In genomic region chr10:75029420-75029819, GRCh38 we compare ENCODE assay signal across 18 cellular contexts.
DNase-seq lines count a peak whose midpoint lies in the region; ATAC-seq and TF ChIP-seq lines count a peak whose summit lies in the region.
"Had no signal": no experiment of that assay in that cellular context is flagged by ENCODE, and none has a peak within 500 bp of the region (broad histone marks: within the 10 kb centered on the region; RNA-seq: fewer than 3 reads in every experiment).

No MANE protein-coding gene starts in this region.

- H3K36me3 Mint-ChIP-seq in activated naive CD4-positive, alpha-beta T cell treated with anti-CD3 and anti-CD28 coated beads, Interleukin-2, amount 50 U/mL, for 72 hours: peaks cover 9 to 20% of the 10 kb centered on the region in 2 donors
- peaks cover 49% of the 10 kb centered on the region for H3K36me3 Mint-ChIP-seq in central memory CD8-positive, alpha-beta T cell (ENCODE audit: insufficient read depth)
- peaks cover 57% of the 10 kb centered on the region for H3K36me3 Mint-ChIP-seq in osteocyte (ENCODE audit: unreplicated experiment)

- TF ChIP-seq POLR2A in erythroblast (IDR thresholded peaks at IDR 0.05; ENCODE audit: low read length): no peak

- peaks cover under 1% of the 10 kb centered on the region for H3K4me1 Mint-ChIP-seq in central memory CD8-positive, alpha-beta T cell
- H3K4me1 Mint-ChIP-seq in osteocyte (ENCODE audit: unreplicated experiment): no peaks in the 10 kb centered on the region
- H3K4me1 Mint-ChIP-seq: GM23338 had no signal

- no peak for ATAC-seq in activated naive CD4-positive, alpha-beta T cell treated with anti-CD3 and anti-CD28 coated beads, Interleukin-2, amount 50 U/mL, for 72 hours
- ATAC-seq in central memory CD8-positive, alpha-beta T cell (replicated peaks; ENCODE audit: extremely low read depth, poor library complexity, severe bottlenecking): no peak
- ATAC-seq in HG02870 (IDR thresholded peaks at IDR 0.05; ENCODE audit: unreplicated experiment): no peak
- ATAC-seq in GM19023 (IDR thresholded peaks at IDR 0.05; ENCODE audit: unreplicated experiment): no peak
- ATAC-seq: GM23338, Panc1 had no signal

- H3K9me3 Mint-ChIP-seq in activated naive CD4-positive, alpha-beta T cell treated with anti-CD3 and anti-CD28 coated beads, Interleukin-2, amount 50 U/mL, for 72 hours: peaks cover 0 to under 1% of the 10 kb centered on the region in 2 donors
- H3K9me3 Mint-ChIP-seq in central memory CD8-positive, alpha-beta T cell: no peaks in the 10 kb centered on the region
- H3K9me3 Mint-ChIP-seq in osteocyte (ENCODE audit: unreplicated experiment): no peaks in the 10 kb centered on the region
- H3K9me3 Mint-ChIP-seq: CD14-positive monocyte, GM23338 had no signal

- H3K27ac Mint-ChIP-seq in activated naive CD4-positive, alpha-beta T cell treated with anti-CD3 and anti-CD28 coated beads, Interleukin-2, amount 50 U/mL, for 72 hours: peak overlapping the region; percentile 33 to 48
- peak overlapping the region; percentile 22 for H3K27ac Mint-ChIP-seq in central memory CD8-positive, alpha-beta T cell (ENCODE audit: low read depth)
- H3K27ac Mint-ChIP-seq in osteocyte (ENCODE audit: unreplicated experiment): no peak overlapping the region
- H3K27ac Mint-ChIP-seq: GM23338 had no signal

- H3K4me3 Mint-ChIP-seq in central memory CD8-positive, alpha-beta T cell: no peak overlapping the region
- H3K4me3 Mint-ChIP-seq in osteocyte (ENCODE audit: unreplicated experiment): no peak overlapping the region
- H3K4me3 Mint-ChIP-seq: CD14-positive monocyte, GM23338 had no signal

- TF ChIP-seq CTCF in osteocyte (IDR thresholded peaks at IDR 0.05): no peak

- no peak for DNase-seq in activated naive CD4-positive, alpha-beta T cell treated with anti-CD3 and anti-CD28 coated beads, Interleukin-2, amount 50 U/mL, for 72 hours (ENCODE audit: low spot score in 2 of 2)
- no peak for DNase-seq in activated naive CD4-positive, alpha-beta T cell treated with Interleukin-2 at 50 U/mL for 16 hours
- DNase-seq in central memory CD8-positive, alpha-beta T cell (ENCODE audit: low spot score in 2 of 2): no peak
- peak; percentile 76 for DNase-seq in osteocyte (ENCODE audit: extremely low spot score, unreplicated experiment)
- no peak for DNase-seq in erythroblast (lab: John Stamatoyannopoulos, UW)
- DNase-seq: 8988T; AML-193; Karpas-422; NCI-H1105 treated with DMSO at 0.1 percent for 48 hours; NCI-H2029 treated with DMSO at 0.1 percent for 48 hours; NCI-H226; NCI-H774; NK-92 treated with Interleukin-12 subunit alpha and Interleukin-12 subunit beta, amount 100 ng/mL, for 24 hours had no signal

- H3K27me3 Mint-ChIP-seq in central memory CD8-positive, alpha-beta T cell: no peaks in the 10 kb centered on the region
- H3K27me3 Mint-ChIP-seq in osteocyte (ENCODE audit: unreplicated experiment): no peaks in the 10 kb centered on the region
